1 cellular context compared by ENCODE assay signal in genomic region chr20:32823737-32824588, GRCh38.
TF ChIP-seq lines count a peak whose summit lies in the region.

No MANE protein-coding gene starts in this region.

TF ChIP-seq in HepG2, 621 proteins besides CTCF, POLR2A, EP300 and RAD21 (continued from another document and continues in another):
- no peak for TF ChIP-seq GRHL1 (CRISPR knock-in tag; conservative IDR thresholded peaks at IDR 0.05)
- TF ChIP-seq GMEB1 (CRISPR knock-in tag; IDR thresholded peaks at IDR 0.05; ENCODE audit: borderline replicate concordance), result peak; percentile 6; the same call in 1 of the 2 replicates
- no peak for TF ChIP-seq SMYD3 (CRISPR knock-in tag; IDR thresholded peaks at IDR 0.05)
- no peak for TF ChIP-seq ZNF138 (CRISPR knock-in tag; IDR thresholded peaks at IDR 0.05; ENCODE audit: low read depth)
- TF ChIP-seq ZBTB37 (CRISPR knock-in tag; IDR thresholded peaks at IDR 0.05), result no peak
- no peak for TF ChIP-seq HMG20A (CRISPR knock-in tag; IDR thresholded peaks at IDR 0.05; ENCODE audit: borderline replicate concordance)
- TF ChIP-seq HNRNPK (IDR thresholded peaks at IDR 0.05; ENCODE audit: low read depth, low read length, poor library complexity, severe bottlenecking), result no peak
- TF ChIP-seq MED1 (CRISPR knock-in tag; IDR thresholded peaks at IDR 0.05), result peak; percentile 58; the same call in 1 of the 2 replicates
- TF ChIP-seq ZNF546 (CRISPR knock-in tag; conservative IDR thresholded peaks at IDR 0.05), result no peak
- TF ChIP-seq ATF7 (IDR thresholded peaks at IDR 0.05), result peak; percentile 27; the same call in 1 of the 2 replicates
- TF ChIP-seq ATF7 (CRISPR knock-in tag; IDR thresholded peaks at IDR 0.05), result peak; percentile 52; the same call in 1 of the 2 replicates
- TF ChIP-seq GMEB2 (CRISPR knock-in tag; IDR thresholded peaks at IDR 0.05; ENCODE audit: low read depth), result no peak; the same call in 1 of the 2 replicates
- no peak for TF ChIP-seq ZNF891 (CRISPR knock-in tag; IDR thresholded peaks at IDR 0.05)
- TF ChIP-seq JARID2 (CRISPR knock-in tag; IDR thresholded peaks at IDR 0.05; ENCODE audit: insufficient replicate concordance), result no peak
- no peak for TF ChIP-seq ZNF713 (CRISPR knock-in tag; IDR thresholded peaks at IDR 0.05)
- peak; percentile 54; the same call in 1 of the 2 replicates for TF ChIP-seq FOXA3 (CRISPR knock-in tag; IDR thresholded peaks at IDR 0.05)
- no peak for TF ChIP-seq NRL (CRISPR knock-in tag; IDR thresholded peaks at IDR 0.05; ENCODE audit: borderline replicate concordance)
- TF ChIP-seq TEAD2 (CRISPR knock-in tag; IDR thresholded peaks at IDR 0.05), result no peak
- peak; percentile 24; the same call in 1 of the 2 replicates for TF ChIP-seq GATAD2A (CRISPR knock-in tag; IDR thresholded peaks at IDR 0.05)
- no peak for TF ChIP-seq ZNF441 (CRISPR knock-in tag; IDR thresholded peaks at IDR 0.05; ENCODE audit: borderline replicate concordance)
- TF ChIP-seq NAIF1 (CRISPR knock-in tag; IDR thresholded peaks at IDR 0.05; ENCODE audit: borderline replicate concordance), result no peak
- peak; percentile 98 for TF ChIP-seq CBX5 (CRISPR knock-in tag; IDR thresholded peaks at IDR 0.05; ENCODE audit: borderline replicate concordance)
- TF ChIP-seq ZNF598 (CRISPR knock-in tag; IDR thresholded peaks at IDR 0.05; ENCODE audit: borderline replicate concordance), result no peak
- no peak for TF ChIP-seq TAF1 (CRISPR knock-in tag; IDR thresholded peaks at IDR 0.05)
- TF ChIP-seq MED13 (CRISPR knock-in tag; IDR thresholded peaks at IDR 0.05), result no peak
- no peak for TF ChIP-seq ZNF318 (CRISPR knock-in tag; IDR thresholded peaks at IDR 0.05)
- TF ChIP-seq ZNF704 (CRISPR knock-in tag; IDR thresholded peaks at IDR 0.05; ENCODE audit: borderline replicate concordance), result no peak
- no peak for TF ChIP-seq CBX2 (IDR thresholded peaks at IDR 0.05; ENCODE audit: low read depth, low read length)
- no peak for TF ChIP-seq CBX2 (CRISPR knock-in tag; IDR thresholded peaks at IDR 0.05; ENCODE audit: low read depth)
- TF ChIP-seq NFAT5 (CRISPR knock-in tag; IDR thresholded peaks at IDR 0.05), result no peak
- TF ChIP-seq HNRNPH1 (optimal IDR thresholded peaks at IDR 0.05; ENCODE audit: low read depth, low read length), result no peak
- TF ChIP-seq KDM3A (CRISPR knock-in tag; IDR thresholded peaks at IDR 0.05; ENCODE audit: low read depth), result no peak
- no peak for TF ChIP-seq JUNB (CRISPR knock-in tag; IDR thresholded peaks at IDR 0.05; ENCODE audit: borderline replicate concordance)
- no peak for TF ChIP-seq KLF9 (CRISPR knock-in tag; IDR thresholded peaks at IDR 0.05; ENCODE audit: low read depth)
- TF ChIP-seq SSRP1 (CRISPR knock-in tag; IDR thresholded peaks at IDR 0.05), result no peak; the same call in none of the 2 replicates
- TF ChIP-seq TIGD3 (CRISPR knock-in tag; IDR thresholded peaks at IDR 0.05; ENCODE audit: borderline replicate concordance), result no peak
